In the genomic region with DNA sequence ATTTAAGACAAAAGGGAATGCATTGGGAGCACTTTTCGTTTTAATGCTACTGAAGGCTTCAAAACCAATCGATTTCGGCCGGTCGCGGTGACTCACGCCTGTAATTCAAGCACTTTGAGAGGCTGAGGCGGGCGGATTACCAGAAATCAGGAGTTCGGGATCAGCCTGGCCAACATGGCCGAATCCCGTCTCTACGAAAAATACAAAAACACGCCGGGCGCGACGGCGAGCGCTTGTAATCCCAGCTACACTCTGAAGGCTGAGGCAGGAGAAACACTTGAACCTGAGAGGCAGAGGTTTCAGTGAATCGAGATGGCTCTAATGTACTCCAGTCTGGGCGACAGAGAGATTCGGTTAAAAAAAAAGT, we compare ENCODE assay signal across 8 cellular contexts. TPM values are rescaled to one million over a fixed set of nuclear protein-coding genes. Genes with fewer than 3 reads are reported as not detected.
DNase-seq lines count a peak whose midpoint lies in the region; ATAC-seq, FAIRE-seq and TF ChIP-seq lines count a peak whose summit lies in the region.

No MANE protein-coding gene starts in this region.

- peaks cover 8% of the 10 kb centered on the region; the same call in 1 of the 2 replicates for H3K4me1 ChIP-seq in ES-I3 (ENCODE audit: insufficient read depth, low read length)
- H3K4me1 ChIP-seq in foreskin keratinocyte: peaks cover 11% of the 10 kb centered on the region

- no peak for TF ChIP-seq CTCF in foreskin keratinocyte (conservative IDR thresholded peaks at IDR 0.05)
- no peak for TF ChIP-seq CTCF in omental fat pad (IDR thresholded peaks at IDR 0.05)

- no peaks in the 10 kb centered on the region for H3K9me3 ChIP-seq in ES-I3 (ENCODE audit: control insufficient read depth, insufficient read depth, low read length)

- no peaks in the 10 kb centered on the region for H3K36me3 ChIP-seq in ES-I3 (ENCODE audit: insufficient read depth, low read length)

- FAIRE-seq in RCC 7860 (lab: Jason Lieb, UNC): no peak

- ATAC-seq in foreskin keratinocyte (peak; percentile 8), omental fat pad (ENCODE audit: low FRiP score) (peak; percentile 16)

- H3K9ac ChIP-seq in ES-I3 (ENCODE audit: low read depth, low read length): peak overlapping the region; percentile 95

- H3K27ac ChIP-seq in foreskin keratinocyte: peak overlapping the region; percentile 91

- DNase-seq in H4 (ENCODE audit: low spot score) (peak; percentile 16), NCI-H128 (lab: John Stamatoyannopoulos, UW; ENCODE audit: unreplicated experiment) (peak; percentile 88), activated gamma-delta T cell (lab: John Stamatoyannopoulos, UW) (peak; percentile 13), foreskin keratinocyte (no peak), omental fat pad (ENCODE audit: low spot score) (peak; percentile 52), NCI-H1694 treated with DMSO at 0.1 percent for 48 hours (lab: John Stamatoyannopoulos, UW) (no peak), RCC 7860 (ENCODE audit: low spot score) (no peak)

- H3K27me3 ChIP-seq in foreskin keratinocyte: no peaks in the 10 kb centered on the region

RNA-seq across cellular contexts. Expression of gene TRIM38, which starts 58.4 kb away (rescaled TPM):
- total RNA-seq in H4 (2014; rRNA removed; shearing (Covaris generic)): 4.7 and 7.1 TPM in 2 replicates
- total RNA-seq in foreskin keratinocyte (6.6 and 8.6 TPM in 2 replicates), omental fat pad (10 to 100 TPM in 3 of 4 donors, 1 to 10 TPM in 1; 7.8 to 21.6 (median 11.7) TPM)
- polyA plus RNA-seq in foreskin keratinocyte: 2.9 and 3.0 TPM in 2 replicates

Comparison
In these comparisons a context has a peak if more than half of its experiments do, and no peak if none do; other contexts are left out.
1. DNase-seq: peak in H4 (single experiment), NCI-H128 (single experiment), activated gamma-delta T cell (single experiment) and omental fat pad (single experiment); none in foreskin keratinocyte (0 of 2), NCI-H1694 treated with DMSO at 0.1 percent for 48 hours (single experiment) and RCC 7860 (single experiment).